Comparison of ENCODE assay signal across 9 cellular contexts in genomic region chr2:191566347-191566746, GRCh38.
DNase-seq lines count a peak whose midpoint lies in the region; ATAC-seq, FAIRE-seq and TF ChIP-seq lines count a peak whose summit lies in the region.
"Had no signal": no experiment of that assay in that cellular context is flagged by ENCODE, and none has a peak within 500 bp of the region (broad histone marks: within the 10 kb centered on the region; RNA-seq: fewer than 3 reads in every experiment).

No MANE protein-coding gene starts in this region.

- no CpG with 5 or more reads among the region's 8 CpGs for WGBS in trophoblast cell (ENCODE audit: extremely low coverage, insufficient coverage, insufficient read length)

- no peaks in the 10 kb centered on the region for H3K36me3 Mint-ChIP-seq in activated T-cell treated with anti-CD3 and anti-CD28 coated beads, Interleukin-2, amount 50 U/mL, for 72 hours (ENCODE audit: insufficient read depth in 2 of 2)
- H3K36me3 Mint-ChIP-seq: activated naive CD8-positive, alpha-beta T cell had no signal

- no peak overlapping the region for H4K8ac ChIP-seq in trophoblast cell (ENCODE audit: low read depth, low read length)

- peak overlapping the region; percentile 65 for H2BK12ac ChIP-seq in trophoblast cell (ENCODE audit: low read length)

- TF ChIP-seq POLR2A in Peyer's patch (IDR thresholded peaks at IDR 0.05): no peak

- no peak overlapping the region for H4K12ac ChIP-seq in trophoblast cell (ENCODE audit: low read depth, low read length)

- H3K27me3 ChIP-seq in Peyer's patch (no peaks in the 10 kb centered on the region), trophoblast cell (ENCODE audit: insufficient read depth, low read length) (no peaks in the 10 kb centered on the region)

- H3K79me1 ChIP-seq in trophoblast cell (ENCODE audit: low read length): peaks cover 6% of the 10 kb centered on the region

- H2BK120ac ChIP-seq in trophoblast cell (ENCODE audit: insufficient read depth, low read length, poor library complexity): peak overlapping the region; percentile 57

- DNase-seq in DMS153 (lab: John Stamatoyannopoulos, UW): peak; percentile 26
- DNase-seq in HUDEP-2 (lab: John Stamatoyannopoulos, UW; ENCODE audit: unreplicated experiment in 76 of 76): peak in 64 of 76 experiments; percentile 2 to 75 (median 46)
- DNase-seq in Peyer's patch: peak in 2 of 3 donors; percentile 73 to 87
- DNase-seq in activated T-cell treated with anti-CD3 and anti-CD28 coated beads, Interleukin-2, amount 50 U/mL, for 72 hours: peak; percentile 69 to 76
- DNase-seq in fibroblast of villous mesenchyme (ENCODE audit: low read depth): peak; percentile 66
- DNase-seq in trophoblast cell: peak; percentile 85 to 94
- DNase-seq in urothelium cell line (ENCODE audit: low spot score): peak; percentile 67

- TF ChIP-seq CTCF in Peyer's patch (IDR thresholded peaks at IDR 0.05) (peak; percentile 53 to 79 (median 74)), fibroblast of villous mesenchyme (IDR thresholded peaks at IDR 0.05; ENCODE audit: insufficient read depth, low read depth, low read length) (peak; percentile 87)

- H3K4me1 ChIP-seq in Peyer's patch (peaks cover 0 to 36% (median 0%) of the 10 kb centered on the region in 4 donors), trophoblast cell (ENCODE audit: control insufficient read depth in 1 of 2, insufficient read depth in 2 of 2, low read length in 2 of 2) (peaks cover 6 to 7% of the 10 kb centered on the region in 2 experiments)

- no peak overlapping the region for H3K4me3 Mint-ChIP-seq in activated T-cell treated with anti-CD3 and anti-CD28 coated beads, Interleukin-2, amount 50 U/mL, for 72 hours
- H3K4me3 Mint-ChIP-seq: activated naive CD8-positive, alpha-beta T cell had no signal

- no peak overlapping the region for H3K4me2 ChIP-seq in trophoblast cell (ENCODE audit: low read length)

- no peak overlapping the region for H3K18ac ChIP-seq in trophoblast cell (ENCODE audit: low read length)

- H3K23ac ChIP-seq in trophoblast cell (ENCODE audit: low read length): no peak overlapping the region

- H3K9me3 ChIP-seq in Peyer's patch (no peaks in the 10 kb centered on the region), trophoblast cell (ENCODE audit: insufficient read depth, low read depth, low read length) (no peaks in the 10 kb centered on the region)

- peak overlapping the region in 2 of 4 donors; percentile 68 to 70 for H3K27ac ChIP-seq in Peyer's patch
- H3K27ac ChIP-seq in trophoblast cell (ENCODE audit: low read depth, low read length): peak overlapping the region; percentile 45

- H3K4ac ChIP-seq in trophoblast cell (ENCODE audit: low read depth, low read length): no peak overlapping the region

- H4K91ac ChIP-seq in trophoblast cell (ENCODE audit: low read depth, low read length): peak overlapping the region; percentile 84

- peaks cover 28% of the 10 kb centered on the region for H3K4me1 Mint-ChIP-seq in activated T-cell treated with anti-CD3 and anti-CD28 coated beads, Interleukin-2, amount 50 U/mL, for 72 hours (ENCODE audit: low read depth)

- peak; percentile 67 for ATAC-seq in GM21367 (IDR thresholded peaks at IDR 0.05; ENCODE audit: unreplicated experiment)
- peak; percentile 69 to 72 for ATAC-seq in activated T-cell treated with anti-CD3 and anti-CD28 coated beads, Interleukin-2, amount 50 U/mL, for 72 hours (replicated peaks in 1 of 2)

- FAIRE-seq in urothelium cell line (lab: Jason Lieb, UNC): no peak

- H2AFZ ChIP-seq in trophoblast cell (ENCODE audit: insufficient read depth, low read length, poor library complexity): peak overlapping the region; percentile 59

- peaks cover 61% of the 10 kb centered on the region for H3K27me3 Mint-ChIP-seq in activated T-cell treated with anti-CD3 and anti-CD28 coated beads, Interleukin-2, amount 50 U/mL, for 72 hours (ENCODE audit: low read depth)

- no peak overlapping the region for H2AK5ac ChIP-seq in trophoblast cell (ENCODE audit: low read length)

- H2BK5ac ChIP-seq in trophoblast cell (ENCODE audit: low read depth, low read length, poor library complexity): peak overlapping the region; percentile 54

- H3K4me3 ChIP-seq in Peyer's patch (no peak overlapping the region), fibroblast of villous mesenchyme (ENCODE audit: low read depth, low read length) (no peak overlapping the region), trophoblast cell (ENCODE audit: low read depth, low read length) (no peak overlapping the region)

- no peaks in the 10 kb centered on the region for H3K9me3 Mint-ChIP-seq in activated T-cell treated with anti-CD3 and anti-CD28 coated beads, Interleukin-2, amount 50 U/mL, for 72 hours

- H3K27ac Mint-ChIP-seq in activated T-cell treated with anti-CD3 and anti-CD28 coated beads, Interleukin-2, amount 50 U/mL, for 72 hours: no peak overlapping the region
- H3K27ac Mint-ChIP-seq: activated naive CD8-positive, alpha-beta T cell had no signal

- H3K9ac ChIP-seq in trophoblast cell (ENCODE audit: low read length): peak overlapping the region; percentile 10

- H3K36me3 ChIP-seq in Peyer's patch (no peaks in the 10 kb centered on the region), trophoblast cell (ENCODE audit: control insufficient read depth in 1 of 2, insufficient read depth in 2 of 2, low read length in 2 of 2) (no peaks in the 10 kb centered on the region)

- H3K79me2 ChIP-seq in trophoblast cell (ENCODE audit: control insufficient read depth, insufficient read depth, low read length, poor library complexity): no peaks in the 10 kb centered on the region

- H3K14ac ChIP-seq in trophoblast cell (ENCODE audit: low read length): peak overlapping the region; percentile 73

Comparison
In these comparisons a context has a peak if more than half of its experiments do, and no peak if none do; other contexts are left out.
1. DNase-seq: peak in every context shown above with its lines; median percentile 90 in trophoblast cell; 80 in Peyer's patch; 72 in activated T-cell treated with anti-CD3 and anti-CD28 coated beads, Interleukin-2, amount 50 U/mL, for 72 hours; 67 in urothelium cell line; 66 in fibroblast of villous mesenchyme; 46 in HUDEP-2; 26 in DMS153.